1 cellular context compared by ENCODE assay signal in genomic region chr19:11264452-11265176, GRCh38.
TF ChIP-seq lines count a peak whose summit lies in the region.

No MANE protein-coding gene starts in this region.

TF ChIP-seq in H1, 55 proteins besides CTCF, POLR2A, EP300 and RAD21:
- no peak for TF ChIP-seq SAP30 (IDR thresholded peaks at IDR 0.05; ENCODE audit: insufficient read depth, insufficient replicate concordance, low read length)
- no peak for TF ChIP-seq CEBPB (IDR thresholded peaks at IDR 0.05; ENCODE audit: low read depth, low read length)
- no peak for TF ChIP-seq EGR1 (IDR thresholded peaks at IDR 0.05; ENCODE audit: borderline replicate concordance, low read depth, low read length)
- peak; percentile 47; the same call in 1 of the 2 replicates for TF ChIP-seq USF2 (IDR thresholded peaks at IDR 0.05; ENCODE audit: low read length)
- no peak for TF ChIP-seq TBP (IDR thresholded peaks at IDR 0.05; ENCODE audit: low read depth, low read length)
- TF ChIP-seq TAF7 (optimal IDR thresholded peaks at IDR 0.05; ENCODE audit: borderline replicate concordance, low read depth, low read length): no peak
- TF ChIP-seq MAX (IDR thresholded peaks at IDR 0.05): peak; percentile 89
- peak; percentile 22; the same call in 1 of the 2 replicates for TF ChIP-seq KDM1A (IDR thresholded peaks at IDR 0.05; ENCODE audit: borderline replicate concordance, low read length)
- TF ChIP-seq TCF12 (IDR thresholded peaks at IDR 0.05; ENCODE audit: low read depth, low read length): no peak
- no peak for TF ChIP-seq KDM5A (IDR thresholded peaks at IDR 0.05; ENCODE audit: low read length)
- TF ChIP-seq HDAC2 (IDR thresholded peaks at IDR 0.05; ENCODE audit: borderline replicate concordance in 1 of 2, low read depth in 2 of 2, low read length in 2 of 2): no peak
- TF ChIP-seq KDM4A (IDR thresholded peaks at IDR 0.05; ENCODE audit: low read depth, low read length, severe bottlenecking): no peak
- no peak for TF ChIP-seq YY1 (IDR thresholded peaks at IDR 0.05; ENCODE audit: low read depth, low read length)
- TF ChIP-seq FOSL1 (IDR thresholded peaks at IDR 0.05; ENCODE audit: insufficient read depth, low read depth, low read length): no peak
- no peak for TF ChIP-seq ZNF274 (IDR thresholded peaks at IDR 0.05; ENCODE audit: borderline replicate concordance, extremely low read depth, low read length)
- no peak for TF ChIP-seq SP4 (IDR thresholded peaks at IDR 0.05; ENCODE audit: low read length)
- 0 out of 2 replicates have a peak, but pooled peaks have one; percentile 28 for TF ChIP-seq E2F6 (IDR thresholded peaks at IDR 0.05)
- TF ChIP-seq SIN3A (conservative IDR thresholded peaks at IDR 0.05 in 1 of 2, IDR thresholded peaks at IDR 0.05 in 1 of 2; ENCODE audit: low read depth in 1 of 2, low read length in 2 of 2): no peak
